ENCODE assay signal across 5 cellular contexts in the genomic region with DNA sequence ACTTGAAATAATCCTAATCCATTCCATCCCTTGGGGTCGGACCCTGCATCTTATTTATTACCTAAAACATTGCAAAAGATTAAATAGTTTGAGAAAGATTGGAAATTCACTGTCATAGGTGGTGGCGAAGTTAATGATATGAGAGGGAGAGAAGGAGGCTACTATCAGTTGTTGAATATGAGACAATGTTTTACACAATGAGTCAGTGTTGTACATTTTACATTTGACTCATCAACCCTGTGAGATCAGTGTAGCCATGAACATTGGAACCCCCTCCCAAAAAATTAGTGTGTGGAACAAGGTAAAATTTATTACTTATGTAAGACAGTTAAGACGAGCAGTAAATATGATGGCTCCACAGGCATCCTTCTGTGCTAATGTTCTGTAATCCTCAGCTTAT.
"Had no signal": no experiment of that assay in that cellular context is flagged by ENCODE, and none has a peak within 500 bp of the region (broad histone marks: within the 10 kb centered on the region; RNA-seq: fewer than 3 reads in every experiment).

No MANE protein-coding gene starts in this region.

- H3K27ac ChIP-seq: HL-60 had no signal

- DNase-seq: IMR-90, KBM-7, KG1 had no signal

- H3K4me3 ChIP-seq: K562 had no signal
